Comparison of ENCODE assay signal across 9 cellular contexts in the genomic region with DNA sequence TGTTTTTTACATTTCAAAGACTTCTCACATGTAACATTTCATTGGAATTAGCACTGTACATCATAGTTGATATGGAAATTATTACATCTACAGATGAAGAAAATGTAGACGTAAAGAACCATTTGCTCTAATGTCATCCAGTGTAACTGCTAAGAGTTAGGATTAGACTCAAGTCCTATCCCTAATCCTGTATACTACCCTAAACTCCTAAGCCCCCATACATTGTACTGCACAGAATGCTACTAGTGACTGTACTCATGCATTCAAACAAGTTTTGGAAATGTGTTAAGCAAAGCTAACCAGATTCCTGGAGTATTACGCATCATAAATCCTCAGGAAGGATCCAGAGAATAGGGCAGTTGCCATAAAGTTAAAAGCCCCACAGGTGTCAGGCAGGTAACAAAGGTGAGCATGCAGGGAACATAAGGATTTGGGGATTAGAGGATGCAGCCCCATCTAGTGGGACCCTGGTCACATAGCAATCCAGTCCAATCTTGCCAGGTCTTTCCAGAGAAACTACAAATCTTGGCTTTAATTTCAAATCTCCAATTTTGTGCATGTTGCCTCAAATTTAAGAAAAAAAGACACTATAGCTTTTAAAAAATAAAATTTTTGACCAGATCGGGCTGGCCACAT. TPM values are rescaled to one million over a fixed set of nuclear protein-coding genes. Genes with fewer than 3 reads are reported as not detected.
DNase-seq lines count a peak whose midpoint lies in the region; ATAC-seq, FAIRE-seq and TF ChIP-seq lines count a peak whose summit lies in the region.
"Had no signal": no experiment of that assay in that cellular context is flagged by ENCODE, and none has a peak within 500 bp of the region (broad histone marks: within the 10 kb centered on the region; RNA-seq: fewer than 3 reads in every experiment).

No MANE protein-coding gene starts in this region.

- CTCF ChIA-PET in A549 (lab: Yijun Ruan, JAX) = interaction anchor here (0.7 to 2.0 kb wide), 7 partner anchors 10 to 105 kb away, joined by 3 to 7 read pairs (median 5); a partner anchor contains a TSS

- ATAC-seq in A549 (peak; percentile 61 to 70; a peak in 5 of 6 replicates), HG03521 (IDR thresholded peaks at IDR 0.05; ENCODE audit: unreplicated experiment) (no peak), HG02973 (IDR thresholded peaks at IDR 0.05; ENCODE audit: unreplicated experiment) (no peak)

- POLR2A ChIA-PET in A549 (lab: Yijun Ruan, JAX) = no interaction called here

- H3K9me3 ChIP-seq in A549 (no peaks in the 10 kb centered on the region), stomach (no peaks in the 10 kb centered on the region), tibial artery (no peaks in the 10 kb centered on the region)
- H3K9me3 ChIP-seq: neutrophil had no signal

- TF ChIP-seq POLR2A in A549 (IDR thresholded peaks at IDR 0.05; ENCODE audit: low read length) (no peak), stomach (IDR thresholded peaks at IDR 0.05) (no peak)

- no peak overlapping the region for H3K4me2 ChIP-seq in A549

- WGBS in A549 (ENCODE audit: missing lambda C conversion rate) = 77% methylated on average over 3 of the region's 3 CpGs
- WGBS in stomach, 5 donors = 65 to 71% (median 67%) methylated on average over 3 of the region's 3 CpGs

- FAIRE-seq in A549 (lab: Jason Lieb, UNC) = peak; percentile 90

- DNase-seq in A549 (ENCODE audit: low read depth in 1 of 2, low spot score in 1 of 2) (peak; percentile 38 to 44), GM10266 (ENCODE audit: extremely low spot score) (peak; percentile 25), NCI-H748 treated with DMSO at 0.1 percent for 48 hours (lab: John Stamatoyannopoulos, UW) (peak; percentile 26), fibroblast of pulmonary artery (ENCODE audit: low read depth) (no peak), stomach (no peak), tibial artery (no peak)

- peak; percentile 61 for TF ChIP-seq CTCF in A549 (IDR thresholded peaks at IDR 0.05)
- TF ChIP-seq CTCF in GM10266 (IDR thresholded peaks at IDR 0.05; ENCODE audit: control insufficient read depth, insufficient read depth, low read depth, missing control alignments) = peak; percentile 67
- peak; percentile 8 for TF ChIP-seq CTCF in fibroblast of pulmonary artery (IDR thresholded peaks at IDR 0.05; ENCODE audit: low read length, missing control alignments)
- TF ChIP-seq CTCF in stomach (IDR thresholded peaks at IDR 0.05) = peak in 3 of 7 experiments; percentile 15 to 43 (median 23)
- no peak for TF ChIP-seq CTCF in tibial artery (IDR thresholded peaks at IDR 0.05)

- H3K4me3 ChIP-seq in A549 (no peak overlapping the region), fibroblast of pulmonary artery (replicated peaks; ENCODE audit: low read depth, low read length) (no peak overlapping the region), stomach (no peak overlapping the region), tibial artery (no peak overlapping the region)

- H3K4me1 ChIP-seq in A549 (peaks cover 6% of the 10 kb centered on the region; the same call in 2 of the 3 replicates), stomach (no peaks in the 10 kb centered on the region), tibial artery (no peaks in the 10 kb centered on the region)

- H3K27me3 ChIP-seq in stomach (no peaks in the 10 kb centered on the region), tibial artery (no peaks in the 10 kb centered on the region)

- peak overlapping the region; percentile 52 to 65; a peak in 4 of 6 replicates for H3K27ac ChIP-seq in A549
- no peak overlapping the region for H3K27ac ChIP-seq in stomach
- H3K27ac ChIP-seq in tibial artery = no peak overlapping the region
- H3K27ac ChIP-seq: neutrophil had no signal

- H3K36me3 ChIP-seq in stomach = no peaks in the 10 kb centered on the region
- no peaks in the 10 kb centered on the region for H3K36me3 ChIP-seq in tibial artery
- H3K36me3 ChIP-seq: neutrophil had no signal

- TF ChIP-seq EP300 in A549 (IDR thresholded peaks at IDR 0.05) (no peak), stomach (IDR thresholded peaks at IDR 0.05) (no peak)

- TF ChIP-seq RAD21 in A549 (conservative IDR thresholded peaks at IDR 0.05 in 1 of 2, IDR thresholded peaks at IDR 0.05 in 1 of 2) = peak; percentile 64 to 67

- intact Hi-C loops in stomach (cut with DNase I; ENCODE audit: low total_unique reads) (no loop called here), tibial artery (cut with DNase I; ENCODE audit: low total_unique reads) (no loop called here)

TF ChIP-seq in A549, 52 proteins besides CTCF, POLR2A, EP300 and RAD21:
- TF ChIP-seq, protein P1, sequence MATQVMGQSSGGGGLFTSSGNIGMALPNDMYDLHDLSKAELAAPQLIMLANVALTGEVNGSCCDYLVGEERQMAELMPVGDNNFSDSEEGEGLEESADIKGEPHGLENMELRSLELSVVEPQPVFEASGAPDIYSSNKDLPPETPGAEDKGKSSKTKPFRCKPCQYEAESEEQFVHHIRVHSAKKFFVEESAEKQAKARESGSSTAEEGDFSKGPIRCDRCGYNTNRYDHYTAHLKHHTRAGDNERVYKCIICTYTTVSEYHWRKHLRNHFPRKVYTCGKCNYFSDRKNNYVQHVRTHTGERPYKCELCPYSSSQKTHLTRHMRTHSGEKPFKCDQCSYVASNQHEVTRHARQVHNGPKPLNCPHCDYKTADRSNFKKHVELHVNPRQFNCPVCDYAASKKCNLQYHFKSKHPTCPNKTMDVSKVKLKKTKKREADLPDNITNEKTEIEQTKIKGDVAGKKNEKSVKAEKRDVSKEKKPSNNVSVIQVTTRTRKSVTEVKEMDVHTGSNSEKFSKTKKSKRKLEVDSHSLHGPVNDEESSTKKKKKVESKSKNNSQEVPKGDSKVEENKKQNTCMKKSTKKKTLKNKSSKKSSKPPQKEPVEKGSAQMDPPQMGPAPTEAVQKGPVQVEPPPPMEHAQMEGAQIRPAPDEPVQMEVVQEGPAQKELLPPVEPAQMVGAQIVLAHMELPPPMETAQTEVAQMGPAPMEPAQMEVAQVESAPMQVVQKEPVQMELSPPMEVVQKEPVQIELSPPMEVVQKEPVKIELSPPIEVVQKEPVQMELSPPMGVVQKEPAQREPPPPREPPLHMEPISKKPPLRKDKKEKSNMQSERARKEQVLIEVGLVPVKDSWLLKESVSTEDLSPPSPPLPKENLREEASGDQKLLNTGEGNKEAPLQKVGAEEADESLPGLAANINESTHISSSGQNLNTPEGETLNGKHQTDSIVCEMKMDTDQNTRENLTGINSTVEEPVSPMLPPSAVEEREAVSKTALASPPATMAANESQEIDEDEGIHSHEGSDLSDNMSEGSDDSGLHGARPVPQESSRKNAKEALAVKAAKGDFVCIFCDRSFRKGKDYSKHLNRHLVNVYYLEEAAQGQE (IDR thresholded peaks at IDR 0.05) = no peak
- TF ChIP-seq SMC3 (IDR thresholded peaks at IDR 0.05) (peak; percentile 62; the same call in 2 of the 3 replicates), ZNF302 (CRISPR knock-in tag; IDR thresholded peaks at IDR 0.05) (no peak)
- TF ChIP-seq, protein P2, sequence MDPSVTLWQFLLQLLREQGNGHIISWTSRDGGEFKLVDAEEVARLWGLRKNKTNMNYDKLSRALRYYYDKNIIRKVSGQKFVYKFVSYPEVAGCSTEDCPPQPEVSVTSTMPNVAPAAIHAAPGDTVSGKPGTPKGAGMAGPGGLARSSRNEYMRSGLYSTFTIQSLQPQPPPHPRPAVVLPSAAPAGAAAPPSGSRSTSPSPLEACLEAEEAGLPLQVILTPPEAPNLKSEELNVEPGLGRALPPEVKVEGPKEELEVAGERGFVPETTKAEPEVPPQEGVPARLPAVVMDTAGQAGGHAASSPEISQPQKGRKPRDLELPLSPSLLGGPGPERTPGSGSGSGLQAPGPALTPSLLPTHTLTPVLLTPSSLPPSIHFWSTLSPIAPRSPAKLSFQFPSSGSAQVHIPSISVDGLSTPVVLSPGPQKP (IDR thresholded peaks at IDR 0.05; ENCODE audit: low read depth, low read length) = no peak

RNA-seq across cellular contexts. Expression of a gene that starts 32.0 kb away (rescaled TPM):
- polyA plus RNA-seq in A549 (2011; rRNA removed) = 94.7 and 143 TPM in 2 replicates
- polyA plus RNA-seq in A549 (2012; cell fraction: cytosol; rRNA removed) = 58.3 and 77.3 TPM in 2 replicates
- 48.5 and 87.7 TPM in 2 replicates for polyA plus RNA-seq in A549 (2012; cell fraction: nucleus; rRNA removed)
- 99.1 to 103 TPM (median 101 TPM) in 3 replicates for polyA plus RNA-seq in A549 (2017; fragmentation: RNase III; extraction: RNeasy Plus Mini Kit Qiagen cat#74134 plus additional on column Dnase treatment)
- 328 and 421 TPM in 2 replicates for polyA minus RNA-seq in A549 (2011; rRNA and poly(A)+ RNA removed)
- 1 to 10 TPM in 2 of 5 donors, not detected in 3; 2.0 TPM for total RNA-seq in stomach
- polyA plus RNA-seq in stomach = not detected

Comparison
In these comparisons a context has a peak if more than half of its experiments do, and no peak if none do; other contexts are left out.
1. ATAC-seq: peak in A549 (2 of 2); none in HG03521 (single experiment) and HG02973 (single experiment).
2. DNase-seq: peak in A549 (2 of 2), GM10266 (single experiment) and NCI-H748 treated with DMSO at 0.1 percent for 48 hours (single experiment); none in fibroblast of pulmonary artery (single experiment), stomach (single experiment) and tibial artery (0 of 2).
3. H3K27ac ChIP-seq: peak in A549 (2 of 2); none in stomach (0 of 5) and tibial artery (0 of 2).
4. CTCF ChIP-seq: peak in A549 (single experiment), GM10266 (single experiment) and fibroblast of pulmonary artery (single experiment); none in tibial artery (0 of 2).
5. RNA of a gene that starts 32.0 kb away (polyA plus RNA-seq): 48.5 to 143 TPM in A549; not detected in stomach; every median in the first group is over 10 times any median in the second.